1 cellular context compared by ENCODE assay signal in genomic region chr17:7932483-7932891, GRCh38.
TF ChIP-seq lines count a peak whose summit lies in the region.

No MANE protein-coding gene starts in this region.

TF ChIP-seq in IMR-90, 13 proteins besides CTCF, POLR2A, EP300 and RAD21:
- TF ChIP-seq SMC3 (IDR thresholded peaks at IDR 0.05; ENCODE audit: low read depth, low read length), result no peak
- no peak for TF ChIP-seq ELK1 (IDR thresholded peaks at IDR 0.05; ENCODE audit: borderline replicate concordance, low read depth, low read length)
- TF ChIP-seq CHD1 (IDR thresholded peaks at IDR 0.05; ENCODE audit: low read depth, low read length), result no peak
- no peak for TF ChIP-seq BHLHE40 (IDR thresholded peaks at IDR 0.05; ENCODE audit: low read depth, low read length)
- TF ChIP-seq MAZ (IDR thresholded peaks at IDR 0.05; ENCODE audit: borderline replicate concordance, low read depth, low read length), result no peak
- TF ChIP-seq RCOR1 (IDR thresholded peaks at IDR 0.05; ENCODE audit: insufficient replicate concordance, low read length), result no peak
- no peak for TF ChIP-seq FOS (IDR thresholded peaks at IDR 0.05; ENCODE audit: low read depth, low read length)
- TF ChIP-seq CEBPB (IDR thresholded peaks at IDR 0.05; ENCODE audit: low read depth, low read length), result no peak
- no peak for TF ChIP-seq USF2 (IDR thresholded peaks at IDR 0.05; ENCODE audit: low read depth, low read length)
- no peak for TF ChIP-seq MXI1 (IDR thresholded peaks at IDR 0.05; ENCODE audit: borderline replicate concordance, low read depth, low read length)
- TF ChIP-seq MAFK (IDR thresholded peaks at IDR 0.05; ENCODE audit: low read depth, low read length), result no peak
- no peak for TF ChIP-seq RFX5 (IDR thresholded peaks at IDR 0.05; ENCODE audit: low read depth, low read length)
- TF ChIP-seq NFE2L2 (IDR thresholded peaks at IDR 0.05; ENCODE audit: low read depth, low read length), result no peak
